ENCODE assay signal across 1 cellular context in genomic region chr15:39096608-39097007, GRCh38.
TF ChIP-seq lines count a peak whose summit lies in the region.

No MANE protein-coding gene starts in this region.

TF ChIP-seq in GM23338, 12 proteins besides CTCF, POLR2A, EP300 and RAD21 (continued from another document):
- TF ChIP-seq ETS1 (IDR thresholded peaks at IDR 0.05), result no peak
- no peak for TF ChIP-seq EZH2 (IDR thresholded peaks at IDR 0.05; ENCODE audit: low read depth, unreplicated experiment)
- no peak for TF ChIP-seq EZH2phosphoT487 (IDR thresholded peaks at IDR 0.05; ENCODE audit: unreplicated experiment)
- TF ChIP-seq ZNF462 (CRISPR knock-in tag; IDR thresholded peaks at IDR 0.05), result no peak
- TF ChIP-seq REST (IDR thresholded peaks at IDR 0.05; ENCODE audit: unreplicated experiment), result no peak
